ENCODE assay signal across 8 cellular contexts in the genomic region with DNA sequence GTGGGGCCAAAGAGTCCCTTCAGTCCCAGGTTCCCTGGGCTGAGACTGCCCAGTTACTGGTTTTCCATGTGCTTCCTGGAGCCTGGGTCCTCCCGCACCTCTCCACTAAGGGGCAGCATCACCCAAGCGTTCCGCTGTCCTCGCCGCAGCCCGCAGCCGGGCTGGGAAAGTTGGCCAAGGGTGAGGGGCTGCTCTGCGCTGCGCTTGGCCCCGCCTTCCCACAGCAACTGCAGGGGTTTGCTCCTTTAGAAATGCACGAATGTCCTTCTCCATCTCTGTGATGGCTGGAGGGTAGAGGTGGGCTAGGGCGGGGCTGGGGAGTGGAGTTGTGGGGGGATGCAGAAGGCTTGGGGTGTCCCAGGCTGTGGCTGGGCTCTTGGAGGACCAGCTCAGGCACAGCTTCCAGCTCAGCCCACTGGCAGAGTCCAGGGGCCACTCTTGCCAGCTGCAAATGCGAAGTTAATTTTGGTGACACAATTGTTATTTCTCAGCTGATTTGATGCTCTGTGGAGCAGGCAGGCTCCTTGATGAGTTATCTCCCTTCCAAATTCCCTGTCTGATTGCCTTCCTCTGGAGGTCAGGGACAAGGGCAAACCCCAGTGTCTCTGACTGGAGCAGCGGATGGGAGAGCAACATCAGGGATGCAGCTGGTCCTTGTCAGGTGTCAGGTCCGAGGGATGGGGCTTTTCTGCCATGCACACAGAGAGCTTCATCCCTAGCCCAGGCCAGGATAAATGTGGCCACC.
DNase-seq lines count a peak whose midpoint lies in the region; ATAC-seq lines count a peak whose summit lies in the region.

No MANE protein-coding gene starts in this region.

- DNase-seq in AG08395 (ENCODE audit: low spot score): peak; percentile 86
- peak; percentile 66 for DNase-seq in GM19238 (ENCODE audit: insufficient read length, low spot score)
- peak; percentile 76 for DNase-seq in NCI-H2171 treated with DMSO at 0.1 percent for 48 hours (lab: John Stamatoyannopoulos, UW)
- DNase-seq in activated CD4-positive, CD25-positive, alpha-beta regulatory T cell treated with anti-CD3 and anti-CD28 coated beads, Interleukin-2, amount 50 U/mL, for 72 hours: peak; percentile 70
- peak; percentile 49 to 57 for DNase-seq in central memory CD8-positive, alpha-beta T cell (ENCODE audit: low spot score in 2 of 2)
- DNase-seq in kidney tubule cell (ENCODE audit: low spot score): peak; percentile 60
- peak; percentile 42 for DNase-seq in stimulated activated CD8-positive, alpha-beta memory T cell treated with anti-CD3 and anti-CD28 coated beads, Interleukin-12 subunit alpha, Interleukin-12 subunit beta, amount 100 ng/mL, for 1 hour (ENCODE audit: low read depth)

- peaks cover 48% of the 10 kb centered on the region for H3K4me1 Mint-ChIP-seq in central memory CD8-positive, alpha-beta T cell

- no peak overlapping the region for H3K27ac Mint-ChIP-seq in central memory CD8-positive, alpha-beta T cell (ENCODE audit: low read depth)

- H3K27me3 Mint-ChIP-seq in central memory CD8-positive, alpha-beta T cell: no peaks in the 10 kb centered on the region

- peak; percentile 69 for ATAC-seq in central memory CD8-positive, alpha-beta T cell (replicated peaks; ENCODE audit: extremely low read depth, poor library complexity, severe bottlenecking)
- ATAC-seq in HG03469 (IDR thresholded peaks at IDR 0.05; ENCODE audit: unreplicated experiment): no peak

- H3K4me3 Mint-ChIP-seq in central memory CD8-positive, alpha-beta T cell: no peak overlapping the region

- no peaks in the 10 kb centered on the region for H3K9me3 Mint-ChIP-seq in central memory CD8-positive, alpha-beta T cell

- peaks cover 14% of the 10 kb centered on the region for H3K36me3 Mint-ChIP-seq in central memory CD8-positive, alpha-beta T cell (ENCODE audit: insufficient read depth)
